Comparison of ENCODE assay signal across 9 cellular contexts in genomic region chr12:118359541-118359915, GRCh38. TPM values are rescaled to one million over a fixed set of nuclear protein-coding genes. Genes with fewer than 3 reads are reported as not detected.
DNase-seq lines count a peak whose midpoint lies in the region; ATAC-seq and TF ChIP-seq lines count a peak whose summit lies in the region.
"Had no signal": no experiment of that assay in that cellular context is flagged by ENCODE, and none has a peak within 500 bp of the region (broad histone marks: within the 10 kb centered on the region; RNA-seq: fewer than 3 reads in every experiment).

No MANE protein-coding gene starts in this region.

- H3K36me3 Mint-ChIP-seq in activated T-cell treated with anti-CD3 and anti-CD28 coated beads, Interleukin-2, amount 50 U/mL, for 72 hours (ENCODE audit: insufficient read depth in 2 of 2): peaks cover 2 to 8% of the 10 kb centered on the region in 2 donors

- TF ChIP-seq CTCF in GM12864 (IDR thresholded peaks at IDR 0.05; ENCODE audit: low read depth, low read length, missing control alignments) (no peak), osteoblast (IDR thresholded peaks at IDR 0.05; ENCODE audit: extremely low read depth, low read depth, low read length) (no peak), PC-3 (conservative IDR thresholded peaks at IDR 0.05; ENCODE audit: low read depth, low read length) (no peak)

- H2AFZ ChIP-seq in osteoblast (ENCODE audit: low read length): no peak overlapping the region
- no peak overlapping the region for H2AFZ ChIP-seq in PC-3 (ENCODE audit: low read length)

- intact Hi-C loops in PC-3 (cut with micrococcal nuclease): no loop called here

- no peaks in the 10 kb centered on the region for H4K20me1 ChIP-seq in osteoblast (ENCODE audit: insufficient read depth, low read length)
- H4K20me1 ChIP-seq in PC-3 (ENCODE audit: low read length): no peaks in the 10 kb centered on the region

- H3K79me2 ChIP-seq in osteoblast (ENCODE audit: insufficient read depth, low read length) (peaks cover 70% of the 10 kb centered on the region), PC-3 (ENCODE audit: low read length) (peaks cover 28% of the 10 kb centered on the region)

- H3K9ac ChIP-seq in PC-3 (ENCODE audit: low read length): no peak overlapping the region

- CTCF ChIA-PET in PC-3 (lab: Charles Lee): no interaction called here

- peaks cover 0 to 1% of the 10 kb centered on the region in 2 donors for H3K9me3 Mint-ChIP-seq in activated T-cell treated with anti-CD3 and anti-CD28 coated beads, Interleukin-2, amount 50 U/mL, for 72 hours

- DNase-seq in GM12864 (ENCODE audit: low read depth) (no peak), osteoblast (ENCODE audit: insufficient read length, low spot score, missing footprints) (no peak), mucosa of gallbladder (ENCODE audit: low spot score) (no peak), PC-3 (no peak)
- peak; percentile 78 for DNase-seq in Jurkat, Clone E6-1 (ENCODE audit: low read depth, low spot score)
- DNase-seq in activated T-cell treated with anti-CD3 and anti-CD28 coated beads, Interleukin-2, amount 50 U/mL, for 72 hours: peak; percentile 31 to 33
- DNase-seq: activated effector memory CD4-positive, alpha-beta T cell treated with anti-CD3 and anti-CD28 coated beads, Interleukin-2, amount 50 U/mL, for 16 hours had no signal

- no peaks in the 10 kb centered on the region for H3K27me3 ChIP-seq in osteoblast (ENCODE audit: insufficient read depth, low read length)
- H3K27me3 ChIP-seq in PC-3 (ENCODE audit: low read length): no peaks in the 10 kb centered on the region

- peak overlapping the region; percentile 99 for H3K27ac ChIP-seq in osteoblast (ENCODE audit: low read depth, low read length)
- no peak overlapping the region for H3K27ac ChIP-seq in PC-3 (ENCODE audit: low read length)

- peak overlapping the region; percentile 100 for H3K27ac Mint-ChIP-seq in activated T-cell treated with anti-CD3 and anti-CD28 coated beads, Interleukin-2, amount 50 U/mL, for 72 hours

- H3K4me3 ChIP-seq in GM12864 (ENCODE audit: low read depth, low read length): peak overlapping the region; percentile 61
- peak overlapping the region; percentile 67 for H3K4me3 ChIP-seq in Jurkat, Clone E6-1 (ENCODE audit: low read length)
- H3K4me3 ChIP-seq in osteoblast (ENCODE audit: insufficient read depth, low read length): no peak overlapping the region
- H3K4me3 ChIP-seq in PC-3 (ENCODE audit: low read length): no peak overlapping the region

- POLR2A ChIA-PET in PC-3 (lab: Charles Lee; ENCODE audit: unreplicated experiment): no interaction called here

- H3K36me3 ChIP-seq in osteoblast (ENCODE audit: insufficient read depth, low read length) (no peaks in the 10 kb centered on the region), PC-3 (ENCODE audit: low read depth, low read length) (no peaks in the 10 kb centered on the region)

- H3K4me1 Mint-ChIP-seq in activated T-cell treated with anti-CD3 and anti-CD28 coated beads, Interleukin-2, amount 50 U/mL, for 72 hours (ENCODE audit: low read depth): peaks cover 44% of the 10 kb centered on the region

- H3K9me3 ChIP-seq in osteoblast (ENCODE audit: low read depth, low read length): no peaks in the 10 kb centered on the region
- no peaks in the 10 kb centered on the region for H3K9me3 ChIP-seq in PC-3 (ENCODE audit: low read length)

- no peaks in the 10 kb centered on the region for H3K9me2 ChIP-seq in PC-3 (replicated peaks; ENCODE audit: low read length)

- H3K4me1 ChIP-seq in osteoblast (ENCODE audit: insufficient read depth, low read length): peaks cover 46% of the 10 kb centered on the region
- peaks cover 43% of the 10 kb centered on the region for H3K4me1 ChIP-seq in PC-3 (ENCODE audit: insufficient read depth, low read length)

- no peaks in the 10 kb centered on the region for H3K27me3 Mint-ChIP-seq in activated T-cell treated with anti-CD3 and anti-CD28 coated beads, Interleukin-2, amount 50 U/mL, for 72 hours (ENCODE audit: low read depth)

- ATAC-seq in activated T-cell treated with anti-CD3 and anti-CD28 coated beads, Interleukin-2, amount 50 U/mL, for 72 hours (replicated peaks in 1 of 2): peak; percentile 61 to 70
- ATAC-seq in GM19328 (IDR thresholded peaks at IDR 0.05; ENCODE audit: unreplicated experiment): no peak
- ATAC-seq in GM21825 (IDR thresholded peaks at IDR 0.05; ENCODE audit: unreplicated experiment): no peak
- no peak for ATAC-seq in PC-3

- no peaks in the 10 kb centered on the region for H3F3A ChIP-seq in PC-3 (ENCODE audit: low read length, unreplicated experiment)

- peak overlapping the region; percentile 87 to 100 for H3K4me3 Mint-ChIP-seq in activated T-cell treated with anti-CD3 and anti-CD28 coated beads, Interleukin-2, amount 50 U/mL, for 72 hours

- no TSS peak for BruUV-seq in PC-3 (replicated peaks; lab: Mats Ljungman, UMichigan)

- H3K4me2 ChIP-seq in osteoblast (ENCODE audit: insufficient read depth, low read length) (no peak overlapping the region), PC-3 (ENCODE audit: low read length) (no peak overlapping the region)

RNA-seq across cellular contexts. Expression of gene TAOK3, which starts 13.2 kb away (rescaled TPM):
- polyA plus RNA-seq in Jurkat, Clone E6-1 (2012; ENCODE audit: insufficient read depth, insufficient read length): 55.1 TPM
- 10 to 100 TPM; 46.8 to 49.2 TPM for total RNA-seq in activated T-cell treated with anti-CD3 and anti-CD28 coated beads, Interleukin-2, amount 50 U/mL, for 72 hours
- total RNA-seq in osteoblast (27.9 and 34.8 TPM in 2 replicates), mucosa of gallbladder (36.4 TPM), PC-3 (2014; rRNA removed) (15.9 and 27.9 TPM in 2 replicates)

RNA-seq across cellular contexts. Expression of gene SUDS3, which starts 16.8 kb away (rescaled TPM):
- polyA plus RNA-seq in Jurkat, Clone E6-1 (2012; ENCODE audit: insufficient read depth, insufficient read length): 26.1 TPM
- total RNA-seq in activated T-cell treated with anti-CD3 and anti-CD28 coated beads, Interleukin-2, amount 50 U/mL, for 72 hours: 10 to 100 TPM; 29.5 to 32.3 TPM
- 25.9 and 29.7 TPM in 2 replicates for total RNA-seq in osteoblast
- total RNA-seq in mucosa of gallbladder: 38.5 TPM
- 57.4 and 62.8 TPM in 2 replicates for total RNA-seq in PC-3 (2014; rRNA removed)

Comparison
In these comparisons a context has a peak if more than half of its experiments do, and no peak if none do; other contexts are left out.
1. DNase-seq: peak in Jurkat, Clone E6-1 (single experiment) and activated T-cell treated with anti-CD3 and anti-CD28 coated beads, Interleukin-2, amount 50 U/mL, for 72 hours (2 of 2); none in GM12864 (single experiment), osteoblast (single experiment), mucosa of gallbladder (single experiment) and PC-3 (single experiment).
2. H3K4me3 ChIP-seq: peak in GM12864 (single experiment) and Jurkat, Clone E6-1 (single experiment); none in osteoblast (single experiment) and PC-3 (single experiment).
3. ATAC-seq: peak in activated T-cell treated with anti-CD3 and anti-CD28 coated beads, Interleukin-2, amount 50 U/mL, for 72 hours (2 of 2); none in GM19328 (single experiment), GM21825 (single experiment) and PC-3 (single experiment).